8 cellular contexts compared by ENCODE assay signal in genomic region chr7:121329460-121330052, GRCh38. TPM values are rescaled to one million over a fixed set of nuclear protein-coding genes. Genes with fewer than 3 reads are reported as not detected.
DNase-seq lines count a peak whose midpoint lies in the region; ATAC-seq, FAIRE-seq and TF ChIP-seq lines count a peak whose summit lies in the region.

No MANE protein-coding gene starts in this region.

- CTCF ChIA-PET in activated B cell treated with CpG ODN at 0.5 μM for 24 hours (lab: Charles Lee), result interaction anchor here (0.6 to 1.4 kb wide), 16 partner anchors 17 to 665 kb away, joined by 3 to 7 read pairs (median 4); no protein-coding TSS in a partner anchor

- no peak for FAIRE-seq in RCC 7860 (lab: Jason Lieb, UNC)

- intact Hi-C loops in activated B cell treated with CpG ODN at 0.5 μM for 24 hours (cut with micrococcal nuclease) (loop anchor here (1.0 to 2.0 kb wide), 6 partner anchors 15 to 218 kb away; no protein-coding TSS in a partner anchor), left cardiac atrium (cut with DNase I) (no loop called here), sciatic nerve (cut with DNase I) (no loop called here)

- H3K4me1 Mint-ChIP-seq in activated B cell treated with CpG ODN at 0.5 μM for 24 hours, result peaks cover 36% of the 10 kb centered on the region

- DNase-seq in COR-L47 (lab: John Stamatoyannopoulos, UW), result peak; percentile 56
- peak; percentile 35 for DNase-seq in GM19238 (ENCODE audit: insufficient read length, low spot score)
- DNase-seq in activated B cell treated with CpG ODN at 0.5 μM for 24 hours, result peak; percentile 43
- peak; percentile 23 for DNase-seq in left cardiac atrium
- no peak for DNase-seq in sciatic nerve (ENCODE audit: low spot score)
- DNase-seq in NCI-H128 (lab: John Stamatoyannopoulos, UW; ENCODE audit: unreplicated experiment), result no peak
- DNase-seq in RCC 7860 (ENCODE audit: low spot score), result no peak

- H3K36me3 Mint-ChIP-seq in activated B cell treated with CpG ODN at 0.5 μM for 24 hours (ENCODE audit: low read depth), result peaks cover 13% of the 10 kb centered on the region

- peak overlapping the region; percentile 91 for H3K4me3 Mint-ChIP-seq in activated B cell treated with CpG ODN at 0.5 μM for 24 hours

- peak overlapping the region; percentile 85 for H3K27ac Mint-ChIP-seq in activated B cell treated with CpG ODN at 0.5 μM for 24 hours

- POLR2A ChIA-PET in activated B cell treated with CpG ODN at 0.5 μM for 24 hours (lab: Charles Lee), result interaction anchor here (0.6 to 2.0 kb wide), 15 partner anchors 15 to 379 kb away, joined by 3 to 14 read pairs (median 5); partner anchors contain the start of genes FAM3C and ING3

- ATAC-seq in HG03442 (IDR thresholded peaks at IDR 0.05; ENCODE audit: unreplicated experiment) (peak; percentile 60), activated B cell treated with CpG ODN at 0.5 μM for 24 hours (ENCODE audit: low read depth) (peak; percentile 49), left cardiac atrium (peak; percentile 41 to 48), sciatic nerve (peak; percentile 48)

- H3K9me3 Mint-ChIP-seq in activated B cell treated with CpG ODN at 0.5 μM for 24 hours, result no peaks in the 10 kb centered on the region

- no peak for TF ChIP-seq CTCF in activated B cell treated with CpG ODN at 0.5 μM for 24 hours (IDR thresholded peaks at IDR 0.05)

- H3K27me3 Mint-ChIP-seq in activated B cell treated with CpG ODN at 0.5 μM for 24 hours, result peaks cover 11% of the 10 kb centered on the region

RNA-seq across cellular contexts. Expression of gene WNT16, which starts 0.8 kb away (rescaled TPM):
- 4.9 and 6.7 TPM in 2 replicates for total RNA-seq in activated B cell treated with CpG ODN at 0.5 μM for 24 hours
- not detected for total RNA-seq in left cardiac atrium
- total RNA-seq in sciatic nerve, result not detected

Comparison
In these comparisons a context has a peak if more than half of its experiments do, and no peak if none do; other contexts are left out.
1. DNase-seq: peak in COR-L47 (single experiment), GM19238 (single experiment), activated B cell treated with CpG ODN at 0.5 μM for 24 hours (single experiment) and left cardiac atrium (single experiment); none in sciatic nerve (single experiment), NCI-H128 (single experiment) and RCC 7860 (single experiment).
2. Peak in every context shown above with its lines, with median percentiles within 50 percentile points of each other: ATAC-seq.